9 cellular contexts compared by ENCODE assay signal in genomic region chr10:14837003-14837755, GRCh38. TPM values are rescaled to one million over a fixed set of nuclear protein-coding genes. Genes with fewer than 3 reads are reported as not detected.
DNase-seq lines count a peak whose midpoint lies in the region; ATAC-seq and TF ChIP-seq lines count a peak whose summit lies in the region.
"Had no signal": no experiment of that assay in that cellular context is flagged by ENCODE, and none has a peak within 500 bp of the region (broad histone marks: within the 10 kb centered on the region; RNA-seq: fewer than 3 reads in every experiment).

No MANE protein-coding gene starts in this region.

- H3K4me1 ChIP-seq in heart right ventricle (peaks cover 0 to 28% (median 24%) of the 10 kb centered on the region in 9 donors), liver (ENCODE audit: control insufficient read depth in 4 of 4, insufficient read depth in 4 of 4, low read length in 3 of 4) (peaks cover 0 to 19% (median 9%) of the 10 kb centered on the region in 4 donors), thyroid gland (peaks cover 11 to 15% of the 10 kb centered on the region in 2 donors)

- no peak for DNase-seq in heart right ventricle
- no peak for DNase-seq in left cardiac atrium
- peak; percentile 16 for DNase-seq in amniotic stem cell (lab: John Stamatoyannopoulos, UW)
- no peak for DNase-seq in thyroid gland
- no peak for DNase-seq in putamen (ENCODE audit: low spot score)

- TF ChIP-seq RAD21 in liver (IDR thresholded peaks at IDR 0.05) = no peak

- TF ChIP-seq POLR2A in thyroid gland (IDR thresholded peaks at IDR 0.05) = no peak

- H3K36me3 ChIP-seq in heart right ventricle = peaks cover 0 to 35% (median 9%) of the 10 kb centered on the region in 9 donors
- peaks cover 1 to 11% (median 5%) of the 10 kb centered on the region in 4 donors for H3K36me3 ChIP-seq in liver (ENCODE audit: control insufficient read depth in 4 of 4, insufficient read depth in 3 of 4, low read depth in 1 of 4, low read length in 3 of 4)
- peaks cover 1 to 3% of the 10 kb centered on the region in 2 donors for H3K36me3 ChIP-seq in thyroid gland

- H3K27me3 ChIP-seq in heart right ventricle (no peaks in the 10 kb centered on the region), liver (ENCODE audit: control insufficient read depth in 4 of 4, insufficient read depth in 4 of 4, low read length in 3 of 4) (no peaks in the 10 kb centered on the region), thyroid gland (no peaks in the 10 kb centered on the region)

- H3K9ac ChIP-seq in liver (ENCODE audit: low read depth in 1 of 2, low read length in 2 of 2) = peak overlapping the region; percentile 82 to 90

- H3K9me3 ChIP-seq in heart right ventricle (no peaks in the 10 kb centered on the region), liver (ENCODE audit: control insufficient read depth in 4 of 4, low read length in 3 of 4) (no peaks in the 10 kb centered on the region), thyroid gland (no peaks in the 10 kb centered on the region)

- 17 to 21% methylated on average over 14 of the region's 14 CpGs for WGBS in heart right ventricle, 2 donors
- WGBS in liver = 21% methylated on average over 14 of the region's 14 CpGs
- WGBS in thyroid gland, 2 donors = 18 to 19% methylated on average over 13 to 14 of the region's 14 CpGs

- TF ChIP-seq CTCF in heart right ventricle (IDR thresholded peaks at IDR 0.05) = no peak
- TF ChIP-seq CTCF in liver (IDR thresholded peaks at IDR 0.05; ENCODE audit: low read depth, low read length, missing input control) = no peak
- TF ChIP-seq CTCF in thyroid gland (IDR thresholded peaks at IDR 0.05) = no peak

- ATAC-seq in heart right ventricle = no peak
- no peak for ATAC-seq in left cardiac atrium
- ATAC-seq in HG02852 (IDR thresholded peaks at IDR 0.05; ENCODE audit: unreplicated experiment) = no peak
- no peak for ATAC-seq in GM19455 (IDR thresholded peaks at IDR 0.05; ENCODE audit: unreplicated experiment)

- H3K4me3 ChIP-seq in heart right ventricle = peak overlapping the region; percentile 54 to 99 (median 92)
- peak overlapping the region; percentile 54 to 75 (median 67) for H3K4me3 ChIP-seq in liver (ENCODE audit: low read depth in 1 of 3, low read length in 3 of 3)
- peak overlapping the region; percentile 56 to 94 (median 71) for H3K4me3 ChIP-seq in thyroid gland (replicated peaks in 1 of 3)

- intact Hi-C loops in heart right ventricle (cut with DNase I) (loop anchor here in 7 of 10 donors (5.0 to 10.0 kb wide), 3 partner anchors 40 to 258 kb away; partner anchors contain the start of genes SUV39H2 (in 7 of the 7) and RPP38 (in 1 of the 7)), left cardiac atrium (cut with DNase I) (no loop called here), thyroid gland (cut with DNase I) (no loop called here)

- H3K27ac ChIP-seq in heart right ventricle (peak overlapping the region; percentile 90 to 99 (median 96)), liver (ENCODE audit: low read depth in 1 of 2, low read length in 2 of 2) (peak overlapping the region; percentile 71 to 95), thyroid gland (peak overlapping the region; percentile 94 to 96 (median 96))

TF ChIP-seq in liver, 16 proteins besides CTCF, POLR2A, EP300 and RAD21:
- TF ChIP-seq SP1 (IDR thresholded peaks at IDR 0.05) (no peak), YY1 (IDR thresholded peaks at IDR 0.05) (no peak), REST (IDR thresholded peaks at IDR 0.05) (no peak), TAF1 (conservative IDR thresholded peaks at IDR 0.05) (no peak), ZBTB33 (IDR thresholded peaks at IDR 0.05) (no peak), JUND (IDR thresholded peaks at IDR 0.05) (no peak), EGR1 (IDR thresholded peaks at IDR 0.05; ENCODE audit: low read depth in 2 of 2) (no peak), HNF4A (conservative IDR thresholded peaks at IDR 0.05) (no peak), GABPA (IDR thresholded peaks at IDR 0.05 in 1 of 2, conservative IDR thresholded peaks at IDR 0.05 in 1 of 2) (no peak)
- TF ChIP-seq, protein P1, sequence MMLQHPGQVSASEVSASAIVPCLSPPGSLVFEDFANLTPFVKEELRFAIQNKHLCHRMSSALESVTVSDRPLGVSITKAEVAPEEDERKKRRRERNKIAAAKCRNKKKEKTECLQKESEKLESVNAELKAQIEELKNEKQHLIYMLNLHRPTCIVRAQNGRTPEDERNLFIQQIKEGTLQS (IDR thresholded peaks at IDR 0.05) = no peak
TF ChIP-seq in liver: peak in this region for 0.

RNA-seq across cellular contexts. Expression of gene CDNF, which starts 0.7 kb away (rescaled TPM):
- 1 to 10 TPM; 2.5 to 6.3 (median 4.3) TPM for total RNA-seq in heart right ventricle
- polyA plus RNA-seq in heart right ventricle = 1 to 10 TPM in 1 of 2 donors, under 1 TPM in 1; 0.74 to 2.6 TPM
- 1 to 10 TPM; 1.3 to 1.6 TPM for total RNA-seq in left cardiac atrium
- 1 to 10 TPM; 1.5 to 5.9 TPM for total RNA-seq in liver
- polyA plus RNA-seq in liver = 1 to 10 TPM; 2.7 to 3.1 TPM
- total RNA-seq in thyroid gland = 1 to 10 TPM; 2.6 to 9.4 (median 3.8) TPM
- total RNA-seq: glomerular endothelial cell had no signal

RNA-seq across cellular contexts. Expression of gene HSPA14, which starts 0.9 kb away (rescaled TPM):
- total RNA-seq in heart right ventricle = 1 to 10 TPM; 7.1 to 9.7 (median 8.2) TPM
- 10 to 100 TPM in 1 of 2 donors, 1 to 10 TPM in 1; 8.8 to 11.6 TPM for polyA plus RNA-seq in heart right ventricle
- total RNA-seq in left cardiac atrium = 10 to 100 TPM in 1 of 2 donors, 1 to 10 TPM in 1; 7.0 to 10.5 TPM
- 1 to 10 TPM; 8.6 to 9.0 TPM for total RNA-seq in liver
- polyA plus RNA-seq in liver = 1 to 10 TPM; 5.3 to 8.4 TPM
- 10 to 100 TPM; 11.1 to 19.2 (median 16.7) TPM for total RNA-seq in thyroid gland

RNA-seq across cellular contexts. Expression of gene MSANTD7, which starts 0.9 kb away (rescaled TPM):
- total RNA-seq in heart right ventricle = 1 to 10 TPM; 3.8 to 6.1 (median 5.6) TPM
- polyA plus RNA-seq in heart right ventricle = 1 to 10 TPM; 1.6 to 3.0 TPM
- 1 to 10 TPM; 5.4 to 6.3 TPM for total RNA-seq in left cardiac atrium
- 1 to 10 TPM; 5.2 to 8.5 TPM for total RNA-seq in liver
- 1 to 10 TPM in 1 of 2 donors, under 1 TPM in 1; 0.82 to 1.8 TPM for polyA plus RNA-seq in liver
- 10 to 100 TPM in 3 of 4 donors, 1 to 10 TPM in 1; 9.0 to 14.6 (median 11.5) TPM for total RNA-seq in thyroid gland

RNA-seq across cellular contexts. Expression of gene SUV39H2, which starts 41.5 kb away (rescaled TPM):
- total RNA-seq in heart right ventricle (1 to 10 TPM; 4.3 to 9.1 (median 7.4) TPM), left cardiac atrium (1 to 10 TPM; 6.4 to 7.6 TPM), liver (1 to 10 TPM; 3.2 to 7.5 TPM), thyroid gland (1 to 10 TPM; 5.1 to 9.6 (median 8.7) TPM)
- polyA plus RNA-seq in heart right ventricle (1 to 10 TPM; 1.1 to 2.6 TPM), liver (1 to 10 TPM; 1.8 to 2.7 TPM)

Comparison
In these comparisons a context has a peak if more than half of its experiments do, and no peak if none do; other contexts are left out.
1. intact Hi-C loops: an anchor here in heart right ventricle (5.0 to 10.0 kb wide); none called in left cardiac atrium and thyroid gland.